In the genomic region with DNA sequence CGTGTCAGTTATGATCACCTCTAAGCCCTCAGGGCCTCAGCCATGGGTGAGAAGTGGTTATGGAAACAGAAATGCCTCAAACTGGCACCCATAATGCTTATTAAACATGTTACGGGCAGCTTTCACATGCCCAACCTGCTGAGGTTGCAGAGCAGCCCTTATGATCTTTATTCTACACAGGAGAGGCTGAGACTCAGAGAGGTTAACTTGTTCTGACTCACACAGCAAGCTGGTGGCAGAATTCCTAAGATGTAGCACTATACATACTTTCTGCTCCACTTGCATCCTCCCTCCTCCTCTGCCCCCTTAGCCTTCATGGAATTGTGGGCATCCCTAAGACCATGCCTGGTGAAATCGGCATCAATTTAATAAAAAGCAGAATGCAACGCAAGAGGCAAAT, we compare ENCODE assay signal across 31 cellular contexts. TPM values are rescaled to one million over a fixed set of nuclear protein-coding genes. Genes with fewer than 3 reads are reported as not detected.
DNase-seq lines count a peak whose midpoint lies in the region; ATAC-seq and TF ChIP-seq lines count a peak whose summit lies in the region.
"Had no signal": no experiment of that assay in that cellular context is flagged by ENCODE, and none has a peak within 500 bp of the region (broad histone marks: within the 10 kb centered on the region; RNA-seq: fewer than 3 reads in every experiment).

No MANE protein-coding gene starts in this region.

- H2AK5ac ChIP-seq in IMR-90 (ENCODE audit: low read depth, low read length) (peak overlapping the region; percentile 40; the same call in 1 of the 2 replicates), mesenchymal stem cell (ENCODE audit: low read length, severe bottlenecking) (peak overlapping the region; percentile 27)

- H3K4me3 Mint-ChIP-seq in chondrocyte (ENCODE audit: unreplicated experiment): no peak overlapping the region
- no peak overlapping the region for H3K4me3 Mint-ChIP-seq in CD4-positive, alpha-beta memory T cell
- H3K4me3 Mint-ChIP-seq in T-helper 2 cell treated with Interferon-gamma antibody and Interleukin-4, amounts not matched to agents 5 μg/mL and 100 μg/mL, for 36 hours: no peak overlapping the region
- H3K4me3 Mint-ChIP-seq: activated naive CD8-positive, alpha-beta T cell; activated T-cell treated with anti-CD3 and anti-CD28 coated beads, Interleukin-2, amount 50 U/mL, for 24 hours; central memory CD8-positive, alpha-beta T cell; natural killer cell treated with Interleukin-12 subunit alpha and Interleukin-12 subunit beta and Interleukin-15 and Interleukin-18, amount 100 ng/mL, for 72 hours had no signal

- DNase-seq in IMR-90 (peak; percentile 34), chondrocyte (ENCODE audit: low spot score) (no peak), mesenchymal stem cell (no peak), DMS153 (lab: John Stamatoyannopoulos, UW) (no peak)
- no peak for DNase-seq in CD4-positive, alpha-beta memory T cell
- DNase-seq in T-helper 2 cell treated with Interferon-gamma antibody and Interleukin-4, amounts not matched to agents 5 μg/mL and 100 μg/mL, for 36 hours (ENCODE audit: low spot score): no peak
- DNase-seq: activated CD4-positive, CD25-positive, alpha-beta regulatory T cell; activated effector memory CD4-positive, alpha-beta T cell treated with anti-CD3 and anti-CD28 coated beads, Interleukin-2, amount 50 U/mL, for 16 hours; activated T-cell treated with anti-CD3 and anti-CD28 coated beads, Interleukin-2, amount 50 U/mL, for 24 hours; aorta; C1 segment of cervical spinal cord; Caco-2; dermis blood vessel endothelial cell; DMS79 treated with DMSO at 0.1 percent for 48 hours; esophagus squamous epithelium; gastrocnemius medialis; left colon; mammary epithelial cell; NCI-H2029; NCI-H526; PC-3; small intestine; stimulated activated naive CD4-positive, alpha-beta T cell treated with Interleukin-2 at 50 U/mL for 16 hours had no signal

- ATAC-seq in IMR-90 (ENCODE audit: low read depth) (peak; percentile 83), GM19452 (IDR thresholded peaks at IDR 0.05; ENCODE audit: unreplicated experiment) (no peak)
- ATAC-seq: gastrocnemius medialis; left colon; natural killer cell treated with Interleukin-12 subunit alpha and Interleukin-12 subunit beta and Interleukin-15 and Interleukin-18, amount 100 ng/mL, for 72 hours; PC-3 had no signal

- H2BK20ac ChIP-seq in IMR-90 (ENCODE audit: low read depth, low read length): no peak overlapping the region

- H2AFZ ChIP-seq in IMR-90 (replicated peaks; ENCODE audit: low read length, poor library complexity) (peak overlapping the region; percentile 17), mesenchymal stem cell (ENCODE audit: low read depth, low read length) (no peak overlapping the region)

- H3K79me1 ChIP-seq in IMR-90 (ENCODE audit: low read depth in 1 of 2, low read length in 2 of 2) (no peaks in the 10 kb centered on the region), mesenchymal stem cell (replicated peaks; ENCODE audit: low read length, poor library complexity, severe bottlenecking) (no peaks in the 10 kb centered on the region)

- intact Hi-C loops in IMR-90 (cut with micrococcal nuclease): loop anchor here (10.0 kb wide), 1 partner anchor 759 kb away; no protein-coding TSS in a partner anchor
- intact Hi-C loops in CD4-positive, alpha-beta memory T cell (cut with micrococcal nuclease): no loop called here

- H3K4me3 ChIP-seq in IMR-90 (ENCODE audit: insufficient read depth, low read depth, low read length) (no peak overlapping the region), mesenchymal stem cell (ENCODE audit: insufficient read depth in 1 of 2, low read depth in 1 of 2, low read length in 2 of 2) (no peak overlapping the region)
- no peak overlapping the region for H3K4me3 ChIP-seq in CD4-positive, alpha-beta memory T cell (ENCODE audit: low read length in 2 of 2)
- H3K4me3 ChIP-seq: esophagus squamous epithelium, gastrocnemius medialis had no signal

- H4K5ac ChIP-seq in IMR-90 (ENCODE audit: low read depth, low read length): no peak overlapping the region

- H3K23ac ChIP-seq in IMR-90 (ENCODE audit: low read depth, low read length): no peak overlapping the region
- H3K23ac ChIP-seq in mesenchymal stem cell (ENCODE audit: low read length in 2 of 2): no peak overlapping the region

- H2BK120ac ChIP-seq in IMR-90 (ENCODE audit: low read depth, low read length) (peak overlapping the region; percentile 9; the same call in 1 of the 2 replicates), mesenchymal stem cell (ENCODE audit: low read depth, low read length) (no peak overlapping the region)

- H4K91ac ChIP-seq in IMR-90 (ENCODE audit: insufficient read depth, low read depth, low read length) (peak overlapping the region; percentile 5; the same call in 1 of the 2 replicates), mesenchymal stem cell (ENCODE audit: low read length) (no peak overlapping the region)

- H3K27me3 ChIP-seq in IMR-90 (ENCODE audit: control insufficient read depth, insufficient read depth, low read length) (no peaks in the 10 kb centered on the region), mesenchymal stem cell (ENCODE audit: control insufficient read depth in 1 of 2, insufficient read depth in 1 of 2, low read length in 2 of 2) (no peaks in the 10 kb centered on the region)
- H3K27me3 ChIP-seq in CD4-positive, alpha-beta memory T cell (ENCODE audit: insufficient read depth, low read length): no peaks in the 10 kb centered on the region
- H3K27me3 ChIP-seq: esophagus squamous epithelium, gastrocnemius medialis had no signal

- no peak overlapping the region for H3K56ac ChIP-seq in IMR-90 (ENCODE audit: extremely low read depth, insufficient read depth, low read length)

- H4K8ac ChIP-seq in IMR-90 (ENCODE audit: low read depth in 2 of 2, low read length in 2 of 2) (no peak overlapping the region), mesenchymal stem cell (ENCODE audit: low read length) (no peak overlapping the region)

- no peak overlapping the region; the same call in 1 of the 2 replicates for H3K14ac ChIP-seq in IMR-90 (replicated peaks; ENCODE audit: low read depth, low read length)
- H3K14ac ChIP-seq in mesenchymal stem cell (ENCODE audit: low read length in 2 of 2): no peak overlapping the region

- no peak overlapping the region for H2AK9ac ChIP-seq in IMR-90 (replicated peaks; ENCODE audit: low read depth, low read length, poor library complexity)

- H4K20me1 ChIP-seq in IMR-90 (ENCODE audit: insufficient read depth, low read length): no peaks in the 10 kb centered on the region

- CTCF ChIA-PET in IMR-90 (lab: Yijun Ruan, JAX): no interaction called here
- CTCF ChIA-PET in CD4-positive, alpha-beta memory T cell (lab: Charles Lee; ENCODE audit: partially characterized antibody): no interaction called here

- no peak overlapping the region for H2BK5ac ChIP-seq in IMR-90 (ENCODE audit: low read depth, low read length, poor library complexity, severe bottlenecking)
- no peak overlapping the region for H2BK5ac ChIP-seq in mesenchymal stem cell (ENCODE audit: low read depth, low read length, poor library complexity, severe bottlenecking)

- H3K4me1 ChIP-seq in IMR-90 (ENCODE audit: control insufficient read depth, insufficient read depth, low read length): peaks cover 5% of the 10 kb centered on the region
- peaks cover 14% of the 10 kb centered on the region for H3K4me1 ChIP-seq in mesenchymal stem cell (ENCODE audit: control insufficient read depth, insufficient read depth, low read depth, low read length)
- peaks cover 25% of the 10 kb centered on the region for H3K4me1 ChIP-seq in CD4-positive, alpha-beta memory T cell (ENCODE audit: insufficient read depth, low read length)
- H3K4me1 ChIP-seq: Caco-2 had no signal

- H3K36me3 ChIP-seq in IMR-90 (ENCODE audit: control insufficient read depth, insufficient read depth, low read length): no peaks in the 10 kb centered on the region
- no peaks in the 10 kb centered on the region for H3K36me3 ChIP-seq in mesenchymal stem cell (ENCODE audit: control insufficient read depth in 1 of 2, insufficient read depth in 2 of 2, low read depth in 1 of 2, low read length in 2 of 2)
- H3K36me3 ChIP-seq in CD4-positive, alpha-beta memory T cell (ENCODE audit: insufficient read depth, low read length): no peaks in the 10 kb centered on the region
- H3K36me3 ChIP-seq: esophagus squamous epithelium, gastrocnemius medialis had no signal

- in situ Hi-C loops in IMR-90 (cut with MboI; ENCODE audit: low sequenced_read_pairs): no loop called here

- H3K9me1 ChIP-seq in IMR-90 (ENCODE audit: insufficient read depth, low read length): no peaks in the 10 kb centered on the region

- H3K4me2 ChIP-seq in IMR-90 (ENCODE audit: low read depth, low read length) (0 out of 2 replicates have a peak overlapping the region, but pooled peaks have one; percentile 3), mesenchymal stem cell (ENCODE audit: low read length, poor library complexity, severe bottlenecking) (no peak overlapping the region)
- H3K4me2 ChIP-seq: KMS-11 had no signal

- no peak for TF ChIP-seq POLR2A in IMR-90 (IDR thresholded peaks at IDR 0.05; ENCODE audit: low read depth, low read length)

- peak overlapping the region; percentile 42 for H3K27ac Mint-ChIP-seq in chondrocyte (ENCODE audit: unreplicated experiment)
- H3K27ac Mint-ChIP-seq in CD4-positive, alpha-beta memory T cell: no peak overlapping the region
- no peak overlapping the region for H3K27ac Mint-ChIP-seq in T-helper 2 cell treated with Interferon-gamma antibody and Interleukin-4, amounts not matched to agents 5 μg/mL and 100 μg/mL, for 36 hours
- H3K27ac Mint-ChIP-seq: activated naive CD8-positive, alpha-beta T cell; activated T-cell treated with anti-CD3 and anti-CD28 coated beads, Interleukin-2, amount 50 U/mL, for 24 hours; natural killer cell treated with Interleukin-12 subunit alpha and Interleukin-12 subunit beta and Interleukin-15 and Interleukin-18, amount 100 ng/mL, for 72 hours had no signal

- no peak overlapping the region for H3K18ac ChIP-seq in IMR-90 (ENCODE audit: low read depth, low read length)
- no peak overlapping the region for H3K18ac ChIP-seq in mesenchymal stem cell (ENCODE audit: low read depth in 1 of 2, low read length in 2 of 2)

- H3K4ac ChIP-seq in IMR-90 (ENCODE audit: low read depth, low read length): no peak overlapping the region
- no peak overlapping the region for H3K4ac ChIP-seq in mesenchymal stem cell (ENCODE audit: low read depth in 1 of 2, low read length in 2 of 2)

- 88% methylated on average over 3 of the region's 4 CpGs; no CpG with 5 or more reads in 1 of the 2 experiments for WGBS in IMR-90 (ENCODE audit: extremely low coverage in 2 of 2, insufficient read length in 1 of 2), 2 experiments
- 76% methylated on average over 4 of the region's 4 CpGs for WGBS in mesenchymal stem cell

- H3K9ac ChIP-seq in IMR-90 (ENCODE audit: low read depth, low read length) (no peak overlapping the region), mesenchymal stem cell (ENCODE audit: low read length) (no peak overlapping the region)
- H3K9ac ChIP-seq: KMS-11 had no signal

- no TSS peak for BruUV-seq in IMR-90 (replicated peaks; lab: Mats Ljungman, UMichigan)

- H3K9me3 ChIP-seq in IMR-90 (ENCODE audit: control insufficient read depth, insufficient read depth, low read length): peaks cover 4% of the 10 kb centered on the region; the same call in 1 of the 2 replicates
- H3K9me3 ChIP-seq in mesenchymal stem cell (ENCODE audit: control insufficient read depth, low read length): peaks cover 5% of the 10 kb centered on the region
- H3K9me3 ChIP-seq in CD4-positive, alpha-beta memory T cell (ENCODE audit: control insufficient read depth in 1 of 2, low read length in 2 of 2): no peaks in the 10 kb centered on the region
- H3K9me3 ChIP-seq: gastrocnemius medialis had no signal

- no peaks in the 10 kb centered on the region for H3K27me3 Mint-ChIP-seq in chondrocyte (ENCODE audit: low read depth)
- peaks cover 0 to 3% of the 10 kb centered on the region in 2 donors for H3K27me3 Mint-ChIP-seq in CD4-positive, alpha-beta memory T cell
- peaks cover 18% of the 10 kb centered on the region for H3K27me3 Mint-ChIP-seq in T-helper 2 cell treated with Interferon-gamma antibody and Interleukin-4, amounts not matched to agents 5 μg/mL and 100 μg/mL, for 36 hours (ENCODE audit: low read depth)
- H3K27me3 Mint-ChIP-seq: activated T-cell treated with anti-CD3 and anti-CD28 coated beads, Interleukin-2, amount 50 U/mL, for 24 hours; central memory CD8-positive, alpha-beta T cell had no signal

- no peak for TF ChIP-seq CTCF in IMR-90 (conservative IDR thresholded peaks at IDR 0.05; ENCODE audit: low read depth, low read length)
- no peak for TF ChIP-seq CTCF in chondrocyte (IDR thresholded peaks at IDR 0.05)

- H3K27ac ChIP-seq in IMR-90 (ENCODE audit: insufficient read depth, low read length) (no peak overlapping the region), mesenchymal stem cell (ENCODE audit: low read length, poor library complexity, severe bottlenecking) (no peak overlapping the region)
- no peak overlapping the region for H3K27ac ChIP-seq in CD4-positive, alpha-beta memory T cell (ENCODE audit: low read depth, low read length)
- H3K27ac ChIP-seq: esophagus squamous epithelium, gastrocnemius medialis, KMS-11 had no signal

- no peak overlapping the region for H2BK12ac ChIP-seq in mesenchymal stem cell (ENCODE audit: low read length in 2 of 2)

- H3K36me3 Mint-ChIP-seq in chondrocyte (ENCODE audit: low read depth): no peaks in the 10 kb centered on the region
- H3K36me3 Mint-ChIP-seq in CD4-positive, alpha-beta memory T cell: no peaks in the 10 kb centered on the region
- H3K36me3 Mint-ChIP-seq in T-helper 2 cell treated with Interferon-gamma antibody and Interleukin-4, amounts not matched to agents 5 μg/mL and 100 μg/mL, for 36 hours (ENCODE audit: low read depth): no peaks in the 10 kb centered on the region
- H3K36me3 Mint-ChIP-seq: natural killer cell treated with Interleukin-12 subunit alpha and Interleukin-12 subunit beta and Interleukin-15 and Interleukin-18, amount 100 ng/mL, for 72 hours had no signal

- peaks cover 38% of the 10 kb centered on the region for H3K4me1 Mint-ChIP-seq in chondrocyte (ENCODE audit: low read depth)
- H3K4me1 Mint-ChIP-seq in CD4-positive, alpha-beta memory T cell: peaks cover 17 to 29% (median 22%) of the 10 kb centered on the region in 4 donors
- peaks cover 20% of the 10 kb centered on the region for H3K4me1 Mint-ChIP-seq in T-helper 2 cell treated with Interferon-gamma antibody and Interleukin-4, amounts not matched to agents 5 μg/mL and 100 μg/mL, for 36 hours (ENCODE audit: low read depth)

- H2BK15ac ChIP-seq in IMR-90 (ENCODE audit: low read depth, low read length) (no peak overlapping the region), mesenchymal stem cell (ENCODE audit: low read depth, poor library complexity, severe bottlenecking) (no peak overlapping the region)

- TF ChIP-seq RAD21 in IMR-90 (IDR thresholded peaks at IDR 0.05; ENCODE audit: low read length): no peak

- POLR2A ChIA-PET in IMR-90 (lab: Charles Lee; ENCODE audit: unreplicated experiment): no interaction called here
- POLR2A ChIA-PET in CD4-positive, alpha-beta memory T cell (lab: Charles Lee; ENCODE audit: partially characterized antibody): no interaction called here

- peaks cover 12% of the 10 kb centered on the region for H3K9me3 Mint-ChIP-seq in chondrocyte (ENCODE audit: low read depth)
- no peaks in the 10 kb centered on the region for H3K9me3 Mint-ChIP-seq in CD4-positive, alpha-beta memory T cell
- peaks cover 11% of the 10 kb centered on the region for H3K9me3 Mint-ChIP-seq in T-helper 2 cell treated with Interferon-gamma antibody and Interleukin-4, amounts not matched to agents 5 μg/mL and 100 μg/mL, for 36 hours
- H3K9me3 Mint-ChIP-seq: central memory CD8-positive, alpha-beta T cell; natural killer cell treated with Interleukin-12 subunit alpha and Interleukin-12 subunit beta and Interleukin-15 and Interleukin-18, amount 100 ng/mL, for 72 hours had no signal

- dilution Hi-C loops in IMR-90 (cut with HindIII; ENCODE audit: low sequenced_read_pairs, unreplicated experiment): no loop called here

RNA-seq across cellular contexts. Expression of a gene that starts 34.7 kb away (rescaled TPM):
- total RNA-seq in IMR-90 (2012; rRNA removed): 33.2 and 38.6 TPM in 2 replicates
- polyA plus RNA-seq in IMR-90 (2012; rRNA removed): 37.2 and 41.4 TPM in 2 replicates
- polyA plus RNA-seq in IMR-90 (2012; cell fraction: cytosol; rRNA removed): 20.4 and 27.1 TPM in 2 replicates
- 24.9 and 43.2 TPM in 2 replicates for polyA plus RNA-seq in IMR-90 (2012; cell fraction: nucleus; rRNA removed; ENCODE audit: low replicate concordance)
- total RNA-seq in chondrocyte: 205 to 247 TPM (median 242 TPM) in 3 replicates
- polyA plus RNA-seq in mesenchymal stem cell (2013, experiment 1 of 2): 109 TPM
- 99.8 TPM for polyA plus RNA-seq in mesenchymal stem cell (2013, experiment 2 of 2)
- 10 to 100 TPM; 77.5 to 79.2 TPM for total RNA-seq in CD4-positive, alpha-beta memory T cell
- polyA plus RNA-seq in CD4-positive, alpha-beta memory T cell: 10 to 100 TPM in 1 of 2 donors, 1 to 10 TPM in 1; 4.5 to 18.7 TPM

RNA-seq across cellular contexts. Expression of a gene that starts 43.4 kb away (rescaled TPM):
- not detected in 2 replicates for total RNA-seq in IMR-90 (2012; rRNA removed)
- under 0.01 TPM in 1 of 2 replicates, not detected in the other for polyA plus RNA-seq in IMR-90 (2012; rRNA removed)
- polyA plus RNA-seq in IMR-90 (2012; cell fraction: cytosol; rRNA removed): not detected in 2 replicates
- polyA plus RNA-seq in IMR-90 (2012; cell fraction: nucleus; rRNA removed; ENCODE audit: low replicate concordance): not detected in 2 replicates
- not detected in 3 replicates for total RNA-seq in chondrocyte
- not detected for polyA plus RNA-seq in mesenchymal stem cell (2013, experiment 1 of 2)
- polyA plus RNA-seq in mesenchymal stem cell (2013, experiment 2 of 2): not detected
- total RNA-seq in CD4-positive, alpha-beta memory T cell: not detected
- not detected for polyA plus RNA-seq in CD4-positive, alpha-beta memory T cell
- total RNA-seq: Caco-2; dermis blood vessel endothelial cell; esophagus squamous epithelium; gastrocnemius medialis; left colon; mammary epithelial cell; mucosa of gallbladder; PC-3; renal cortical epithelial cell; T-helper 1 cell treated with Interleukin-12 subunit alpha and Interleukin-12 subunit beta and Interleukin-4 antibody, amounts not matched to agents 30 ng/mL and 1 ng/mL, for 36 hours had no signal
- polyA plus RNA-seq: aorta, mammary epithelial cell, small intestine had no signal
